Comparison of ENCODE assay signal across 31 cellular contexts in genomic region chr1:63833346-63834065, GRCh38. TPM values are rescaled to one million over a fixed set of nuclear protein-coding genes. Genes with fewer than 3 reads are reported as not detected.
DNase-seq lines count a peak whose midpoint lies in the region; ATAC-seq and TF ChIP-seq lines count a peak whose summit lies in the region.
"Had no signal": no experiment of that assay in that cellular context is flagged by ENCODE, and none has a peak within 500 bp of the region (broad histone marks: within the 10 kb centered on the region; RNA-seq: fewer than 3 reads in every experiment).

No MANE protein-coding gene starts in this region.

- no peak for TF ChIP-seq CTCF in WTC11 (IDR thresholded peaks at IDR 0.05)
- TF ChIP-seq CTCF in GM10266 (IDR thresholded peaks at IDR 0.05; ENCODE audit: control insufficient read depth, insufficient read depth, low read depth, missing control alignments), result no peak

- no peak overlapping the region for H3K23ac ChIP-seq in trophoblast cell (ENCODE audit: low read length)

- peak overlapping the region; percentile 57 for H4K91ac ChIP-seq in trophoblast cell (ENCODE audit: low read depth, low read length)

- H2BK12ac ChIP-seq in trophoblast cell (ENCODE audit: low read length), result no peak overlapping the region

- H3K4me3 Mint-ChIP-seq in WTC11, result no peak overlapping the region; the same call in 1 of the 2 replicates
- H3K4me3 Mint-ChIP-seq: activated CD4-positive, alpha-beta memory T cell treated with anti-CD3 and anti-CD28 coated beads for 36 hours; activated naive CD4-positive, alpha-beta T cell treated with anti-CD3 and anti-CD28 coated beads, Interleukin-2, amount 10 ng/mL, durations not matched to agents 7 days and 5 days; CD8-positive, alpha-beta memory T cell; IgD-negative memory B cell; T-helper 2 cell treated with Interferon-gamma antibody and Interleukin-4, amounts not matched to agents 5 μg/mL and 100 μg/mL, for 36 hours had no signal

- H3K4me1 ChIP-seq in BLaER1 treated with 17β-estradiol and CSF1 and Interleukin-3, amounts not matched to agents 10 nM and 100 nM, result peaks cover 17 to 47% (median 31%) of the 10 kb centered on the region in 10 experiments
- peaks cover 12 to 30% of the 10 kb centered on the region in 2 experiments for H3K4me1 ChIP-seq in trophoblast cell (ENCODE audit: control insufficient read depth in 1 of 2, insufficient read depth in 2 of 2, low read length in 2 of 2)

- CTCF ChIA-PET in WTC11 (lab: Charles Lee), result interaction anchor here (0.6 to 1.5 kb wide), 8 partner anchors 10 to 159 kb away, joined by 3 to 9 read pairs (median 4); no protein-coding TSS in a partner anchor

- no peak overlapping the region for H3K9ac ChIP-seq in BLaER1 treated with 17β-estradiol and CSF1 and Interleukin-3, amounts not matched to agents 10 nM and 100 nM
- H3K9ac ChIP-seq in trophoblast cell (ENCODE audit: low read length), result no peak overlapping the region

- no peaks in the 10 kb centered on the region for H3K36me3 Mint-ChIP-seq in WTC11
- H3K36me3 Mint-ChIP-seq: activated CD4-positive, alpha-beta memory T cell treated with anti-CD3 and anti-CD28 coated beads for 36 hours; activated naive CD4-positive, alpha-beta T cell treated with anti-CD3 and anti-CD28 coated beads, Interleukin-2, amount 10 ng/mL, durations not matched to agents 7 days and 5 days; CD8-positive, alpha-beta memory T cell had no signal

- H2AK5ac ChIP-seq in trophoblast cell (ENCODE audit: low read length), result peak overlapping the region; percentile 9

- H3K9me3 Mint-ChIP-seq in WTC11, result no peaks in the 10 kb centered on the region
- H3K9me3 Mint-ChIP-seq: activated CD4-positive, alpha-beta memory T cell treated with anti-CD3 and anti-CD28 coated beads for 36 hours; activated naive CD4-positive, alpha-beta T cell treated with anti-CD3 and anti-CD28 coated beads, Interleukin-2, amount 10 ng/mL, durations not matched to agents 7 days and 5 days; CD8-positive, alpha-beta memory T cell; IgD-negative memory B cell; T-helper 2 cell treated with Interferon-gamma antibody and Interleukin-4, amounts not matched to agents 5 μg/mL and 100 μg/mL, for 36 hours had no signal

- no peaks in the 10 kb centered on the region for H3K79me2 ChIP-seq in trophoblast cell (ENCODE audit: control insufficient read depth, insufficient read depth, low read length, poor library complexity)

- H3K27ac Mint-ChIP-seq in WTC11, result peak overlapping the region; percentile 90
- H3K27ac Mint-ChIP-seq: activated CD4-positive, alpha-beta memory T cell treated with anti-CD3 and anti-CD28 coated beads for 36 hours; activated naive CD4-positive, alpha-beta T cell treated with anti-CD3 and anti-CD28 coated beads, Interleukin-2, amount 10 ng/mL, durations not matched to agents 7 days and 5 days; CD8-positive, alpha-beta memory T cell; T-helper 2 cell treated with Interferon-gamma antibody and Interleukin-4, amounts not matched to agents 5 μg/mL and 100 μg/mL, for 36 hours had no signal

- peaks cover 0 to 23% (median 17%) of the 10 kb centered on the region in 11 experiments; a peak in 19 of 22 replicates for H3K9me3 ChIP-seq in BLaER1 treated with 17β-estradiol and CSF1 and Interleukin-3, amounts not matched to agents 10 nM and 100 nM (replicated peaks in 1 of 11)
- H3K9me3 ChIP-seq in trophoblast cell (ENCODE audit: insufficient read depth, low read depth, low read length), result no peaks in the 10 kb centered on the region
- H3K9me3 ChIP-seq: left lung, neutrophil, Peyer's patch, psoas muscle, upper lobe of right lung had no signal

- no peaks in the 10 kb centered on the region for H4K20me1 ChIP-seq in BLaER1 treated with 17β-estradiol and CSF1 and Interleukin-3, amounts not matched to agents 10 nM and 100 nM

- peaks cover 93% of the 10 kb centered on the region for H3K4me1 Mint-ChIP-seq in WTC11
- H3K4me1 Mint-ChIP-seq: activated naive CD4-positive, alpha-beta T cell treated with anti-CD3 and anti-CD28 coated beads, Interleukin-2, amount 10 ng/mL, durations not matched to agents 7 days and 5 days; CD8-positive, alpha-beta memory T cell had no signal

- no peaks in the 10 kb centered on the region for H3K36me3 ChIP-seq in BLaER1 treated with 17β-estradiol and CSF1 and Interleukin-3, amounts not matched to agents 10 nM and 100 nM
- no peaks in the 10 kb centered on the region for H3K36me3 ChIP-seq in trophoblast cell (ENCODE audit: control insufficient read depth in 1 of 2, insufficient read depth in 2 of 2, low read length in 2 of 2)
- H3K36me3 ChIP-seq: left lung, neutrophil, Peyer's patch, upper lobe of right lung had no signal

- H3K14ac ChIP-seq in trophoblast cell (ENCODE audit: low read length), result no peak overlapping the region

- H2BK5ac ChIP-seq in trophoblast cell (ENCODE audit: low read depth, low read length, poor library complexity), result peak overlapping the region; percentile 39

- no peak overlapping the region for H3K4me3 ChIP-seq in BLaER1 treated with 17β-estradiol and CSF1 and Interleukin-3, amounts not matched to agents 10 nM and 100 nM
- H3K4me3 ChIP-seq in trophoblast cell (ENCODE audit: low read depth, low read length), result no peak overlapping the region
- H3K4me3 ChIP-seq: GM12878, left lung, Peyer's patch, psoas muscle, upper lobe of right lung had no signal

- H4K8ac ChIP-seq in trophoblast cell (ENCODE audit: low read depth, low read length), result no peak overlapping the region

- H3K4me2 ChIP-seq in BLaER1 treated with 17β-estradiol and CSF1 and Interleukin-3, amounts not matched to agents 10 nM and 100 nM, result peak overlapping the region in 9 of 11 experiments; percentile 4 to 55 (median 25); a peak in 10 of 22 replicates
- H3K4me2 ChIP-seq in trophoblast cell (ENCODE audit: low read length), result no peak overlapping the region

- no peak overlapping the region for H2BK120ac ChIP-seq in trophoblast cell (ENCODE audit: insufficient read depth, low read length, poor library complexity)

- no peak overlapping the region for H4K12ac ChIP-seq in trophoblast cell (ENCODE audit: low read depth, low read length)

- DNase-seq in WTC11 (ENCODE audit: low spot score) (no peak), fibroblast of peridontal ligament (ENCODE audit: extremely low read depth) (peak; percentile 20), trophoblast cell (peak in 1 of 2 donors; percentile 15), NCI-H187 (lab: John Stamatoyannopoulos, UW) (no peak), pons (ENCODE audit: low spot score) (no peak), DMS 273 (lab: John Stamatoyannopoulos, UW; ENCODE audit: unreplicated experiment) (no peak), GM10266 (ENCODE audit: extremely low spot score) (no peak)
- DNase-seq: activated CD4-positive, alpha-beta memory T cell treated with anti-CD3 and anti-CD28 coated beads for 36 hours; activated CD4-positive, alpha-beta T cell treated with anti-CD3 and anti-CD28 coated beads for 1 hour; activated CD8-positive, alpha-beta memory T cell treated with anti-CD3 and anti-CD28 coated beads, Interleukin-2, amount 50 U/mL, for 4 hours; activated naive CD4-positive, alpha-beta T cell treated with anti-CD3 and anti-CD28 coated beads, Interleukin-2, amount 10 ng/mL, durations not matched to agents 7 days and 5 days; amygdala; CD8-positive, alpha-beta memory T cell; DMS 273 treated with DMSO at 0.1 percent for 48 hours; HCEC 1CT; left lung; mesendoderm; NCI-H1436 treated with DMSO at 0.1 percent for 48 hours; NCI-H446 treated with DMSO at 0.1 percent for 48 hours; NCI-H774; Peyer's patch; psoas muscle; SHP77 treated with DMSO at 0.1 percent for 48 hours; stimulated activated CD4-positive, alpha-beta T cell treated with anti-CD3 and anti-CD28 coated beads, Interleukin-15, amount 100 ng/mL, for 24 hours; stimulated activated CD4-positive, alpha-beta T cell treated with anti-CD3 and anti-CD28 coated beads, Interleukin-4, amount 100 ng/mL, for 4 hours; upper lobe of right lung had no signal

- no CpG with 5 or more reads among the region's 7 CpGs for WGBS in trophoblast cell (ENCODE audit: extremely low coverage, insufficient coverage, insufficient read length)

- no peaks in the 10 kb centered on the region for H3K27me3 Mint-ChIP-seq in WTC11 (ENCODE audit: low read depth)

- no peak overlapping the region for H2AFZ ChIP-seq in trophoblast cell (ENCODE audit: insufficient read depth, low read length, poor library complexity)

- peak overlapping the region; percentile 72 for H3K4ac ChIP-seq in trophoblast cell (ENCODE audit: low read depth, low read length)

- no peak overlapping the region for H3K27ac ChIP-seq in BLaER1 treated with 17β-estradiol and CSF1 and Interleukin-3, amounts not matched to agents 10 nM and 100 nM
- no peak overlapping the region for H3K27ac ChIP-seq in trophoblast cell (ENCODE audit: low read depth, low read length)
- H3K27ac ChIP-seq: left lung, neutrophil, Peyer's patch, psoas muscle, upper lobe of right lung had no signal

- H3K79me1 ChIP-seq in trophoblast cell (ENCODE audit: low read length), result peaks cover 4% of the 10 kb centered on the region

- H3K18ac ChIP-seq in trophoblast cell (ENCODE audit: low read length), result peak overlapping the region; percentile 46

- ATAC-seq in WTC11, result peak; percentile 52
- ATAC-seq: GM12878, left lung, psoas muscle, upper lobe of right lung had no signal

- H3K27me3 ChIP-seq in BLaER1 treated with 17β-estradiol and CSF1 and Interleukin-3, amounts not matched to agents 10 nM and 100 nM, result no peaks in the 10 kb centered on the region
- H3K27me3 ChIP-seq in trophoblast cell (ENCODE audit: insufficient read depth, low read length), result no peaks in the 10 kb centered on the region
- H3K27me3 ChIP-seq: left lung, Peyer's patch, upper lobe of right lung had no signal

- POLR2A ChIA-PET in WTC11 (lab: Charles Lee), result interaction anchor here (0.6 to 0.7 kb wide), 5 partner anchors 20 to 1226 kb away, joined by 3 to 5 read pairs (median 4); no protein-coding TSS in a partner anchor

TF ChIP-seq in WTC11, 78 proteins besides CTCF, POLR2A, EP300 and RAD21:
- TF ChIP-seq ZNF138 (CRISPR knock-in tag; conservative IDR thresholded peaks at IDR 0.05) (no peak), ETV6 (CRISPR knock-in tag; IDR thresholded peaks at IDR 0.05) (no peak), ZNF423 (CRISPR knock-in tag; IDR thresholded peaks at IDR 0.05) (no peak), IRF1 (CRISPR knock-in tag; IDR thresholded peaks at IDR 0.05) (no peak), SP1 (CRISPR knock-in tag; conservative IDR thresholded peaks at IDR 0.05) (no peak)

RNA-seq across cellular contexts. Expression of gene ROR1, which starts 59.7 kb away (rescaled TPM):
- 54.6 to 56.3 TPM (median 55.2 TPM) in 3 replicates for total RNA-seq in WTC11 (2021)
- 29.9 and 31.0 TPM in 2 replicates for polyA plus RNA-seq in trophoblast cell (2013)
- total RNA-seq: CD8-positive, alpha-beta memory T cell had no signal
- polyA plus RNA-seq: CD8-positive, alpha-beta memory T cell had no signal
